2 cellular contexts compared by ENCODE assay signal in genomic region chr2:151437630-151438029, GRCh38.
TF ChIP-seq lines count a peak whose summit lies in the region.

No MANE protein-coding gene starts in this region.

TF ChIP-seq in IMR-90, 13 proteins besides CTCF, POLR2A, EP300 and RAD21:
- TF ChIP-seq MAFK (IDR thresholded peaks at IDR 0.05; ENCODE audit: low read depth, low read length) = no peak
- TF ChIP-seq, protein P1, sequence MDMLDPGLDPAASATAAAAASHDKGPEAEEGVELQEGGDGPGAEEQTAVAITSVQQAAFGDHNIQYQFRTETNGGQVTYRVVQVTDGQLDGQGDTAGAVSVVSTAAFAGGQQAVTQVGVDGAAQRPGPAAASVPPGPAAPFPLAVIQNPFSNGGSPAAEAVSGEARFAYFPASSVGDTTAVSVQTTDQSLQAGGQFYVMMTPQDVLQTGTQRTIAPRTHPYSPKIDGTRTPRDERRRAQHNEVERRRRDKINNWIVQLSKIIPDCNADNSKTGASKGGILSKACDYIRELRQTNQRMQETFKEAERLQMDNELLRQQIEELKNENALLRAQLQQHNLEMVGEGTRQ (IDR thresholded peaks at IDR 0.05; ENCODE audit: low read depth, low read length) = no peak
- 0 out of 2 replicates have a peak, but pooled peaks have one; percentile 11 for TF ChIP-seq SMC3 (IDR thresholded peaks at IDR 0.05; ENCODE audit: low read depth, low read length)

TF ChIP-seq in GM12878, 131 proteins besides CTCF, POLR2A, EP300 and RAD21:
- TF ChIP-seq SMC3 (IDR thresholded peaks at IDR 0.05; ENCODE audit: borderline replicate concordance, low read length) (peak; percentile 15; the same call in 1 of the 2 replicates), BMI1 (IDR thresholded peaks at IDR 0.05; ENCODE audit: borderline replicate concordance) (no peak)
